In genomic region chr5:146173597-146173996, GRCh38 we compare ENCODE assay signal across 9 cellular contexts. TPM values are rescaled to one million over a fixed set of nuclear protein-coding genes. Genes with fewer than 3 reads are reported as not detected.
DNase-seq lines count a peak whose midpoint lies in the region; ATAC-seq, FAIRE-seq and TF ChIP-seq lines count a peak whose summit lies in the region.
"Had no signal": no experiment of that assay in that cellular context is flagged by ENCODE, and none has a peak within 500 bp of the region (broad histone marks: within the 10 kb centered on the region; RNA-seq: fewer than 3 reads in every experiment).

No MANE protein-coding gene starts in this region.

- 0 out of 2 replicates have a peak overlapping the region, but pooled peaks have one; percentile 39 for H3K4me2 ChIP-seq in GM12878 (ENCODE audit: control insufficient read depth, insufficient read depth)

- H4K20me1 ChIP-seq in GM12878 (ENCODE audit: control insufficient read depth, insufficient read depth) = no peaks in the 10 kb centered on the region

- H3K27ac ChIP-seq in GM12878 (ENCODE audit: control insufficient read depth, insufficient read depth) = peak overlapping the region; percentile 10; the same call in 1 of the 2 replicates
- no peak overlapping the region for H3K27ac ChIP-seq in WERI-Rb-1

- POLR2A ChIA-PET in GM12878 (lab: Charles Lee) = interaction anchor here (1.0 to 2.2 kb wide), 3 partner anchors 9 to 67 kb away, joined by 3 to 11 read pairs (median 9); no protein-coding TSS in a partner anchor

- no peak for TF ChIP-seq RAD21 in GM12878 (IDR thresholded peaks at IDR 0.05; ENCODE audit: insufficient read depth, low read depth, low read length)

- peak; percentile 79 to 82 for TF ChIP-seq EP300 in GM12878 (IDR thresholded peaks at IDR 0.05; ENCODE audit: borderline replicate concordance in 1 of 2, control insufficient read depth in 1 of 2, low read depth in 2 of 2, low read length in 2 of 2)

- H3K4me1 ChIP-seq in GM12878 (ENCODE audit: control insufficient read depth, insufficient read depth, low read length) = no peaks in the 10 kb centered on the region; the same call in none of the 2 replicates

- SMC1A ChIA-PET in GM12878 (lab: Charles Lee; ENCODE audit: uncharacterized antibody, unreplicated experiment) = interaction anchor here (0.7 to 1.3 kb wide), 7 partner anchors 11 to 75 kb away, joined by 3 read pairs; partner anchors contain the start of gene RBM27

- in situ Hi-C loops in GM12878 (cut with MboI) = no loop called here

- no peaks in the 10 kb centered on the region for H3K9me3 ChIP-seq in GM12878 (replicated peaks; ENCODE audit: control insufficient read depth, insufficient read depth, low read length)
- no peaks in the 10 kb centered on the region for H3K9me3 ChIP-seq in WERI-Rb-1 (ENCODE audit: severe bottlenecking)

- no peak overlapping the region for H3K9ac ChIP-seq in GM12878 (ENCODE audit: control insufficient read depth, insufficient read depth, low read length)

- H2AFZ ChIP-seq in GM12878 (ENCODE audit: control insufficient read depth, low read depth, low read length) = no peak overlapping the region

- H3K4me3 ChIP-seq in GM12878 (no peak overlapping the region), WERI-Rb-1 (ENCODE audit: low read depth, low read length) (no peak overlapping the region)

- CTCF ChIA-PET in GM12878 (lab: Yijun Ruan, JAX) = interaction anchor here (0.8 to 1.1 kb wide), 4 partner anchors 32 to 155 kb away, joined by 3 read pairs; no protein-coding TSS in a partner anchor

- BruUV-seq in GM12878 (replicated peaks; lab: Mats Ljungman, UMichigan) = TSS peak; percentile 29

- peak; percentile 69 for DNase-seq in GM12878 (ENCODE audit: low read depth, low spot score)
- DNase-seq in HT-29 (ENCODE audit: low spot score) = no peak
- no peak for DNase-seq in WERI-Rb-1
- no peak for DNase-seq in GOT3 (lab: John Stamatoyannopoulos, UW)

- H3K27me3 ChIP-seq in GM12878 (replicated peaks in 1 of 2; ENCODE audit: control insufficient read depth in 2 of 2, insufficient read depth in 2 of 2, low read length in 1 of 2) = no peaks in the 10 kb centered on the region
- H3K27me3 ChIP-seq in WERI-Rb-1 (ENCODE audit: insufficient read depth, low read depth, severe bottlenecking) = no peaks in the 10 kb centered on the region

- RAD21 ChIA-PET in GM12878 (lab: Charles Lee; ENCODE audit: unreplicated experiment) = interaction anchor here (0.7 to 1.7 kb wide), 2 partner anchors 32 to 114 kb away, joined by 3 to 6 read pairs; no protein-coding TSS in a partner anchor

- peak; percentile 95 for ATAC-seq in GM18868 (IDR thresholded peaks at IDR 0.05; ENCODE audit: unreplicated experiment)
- peak; percentile 95 for ATAC-seq in GM21515 (IDR thresholded peaks at IDR 0.05; ENCODE audit: unreplicated experiment)
- peak; percentile 95 for ATAC-seq in HG03108 (IDR thresholded peaks at IDR 0.05; ENCODE audit: unreplicated experiment)
- peak; percentile 96 for ATAC-seq in GM12878

- H3K36me3 ChIP-seq in GM12878 (ENCODE audit: control insufficient read depth in 2 of 2, insufficient read depth in 2 of 2, low read length in 1 of 2) (peaks cover 0 to 15% of the 10 kb centered on the region in 2 experiments; a peak in 1 of 4 replicates), WERI-Rb-1 (peaks cover 65% of the 10 kb centered on the region)

- FAIRE-seq in GM12878 (lab: Jason Lieb, UNC) = peak; percentile 97
- FAIRE-seq: keratinocyte, TTC549 had no signal

- no peaks in the 10 kb centered on the region; the same call in 1 of the 2 replicates for H3K79me2 ChIP-seq in GM12878 (ENCODE audit: control insufficient read depth, insufficient read depth, low read length)

- TF ChIP-seq CTCF in GM12878 (IDR thresholded peaks at IDR 0.05 in 2 of 3, conservative IDR thresholded peaks at IDR 0.05 in 1 of 3; ENCODE audit: control insufficient read depth in 2 of 3, extremely low read depth in 1 of 3, insufficient read depth in 1 of 3, low read depth in 3 of 3, low read length in 3 of 3) = no peak
- TF ChIP-seq CTCF in WERI-Rb-1 (IDR thresholded peaks at IDR 0.05; ENCODE audit: low read depth, low read length) = no peak

- intact Hi-C loops in GM12878 (cut with micrococcal nuclease; ENCODE audit: unreplicated experiment) = loop anchor here (2.0 kb wide), 1 partner anchor 29 kb away; the partner anchor contains the start of gene RBM27

- no peak for TF ChIP-seq POLR2A in GM12878 (IDR thresholded peaks at IDR 0.05; ENCODE audit: low read depth, low read length)

- WGBS in GM12878 (ENCODE audit: insufficient coverage, insufficient replicate concordance, low lambda C conversion rate, missing lambda C conversion rate) = 1% methylated on average over 3 of the region's 3 CpGs

TF ChIP-seq in GM12878, 131 proteins besides CTCF, POLR2A, EP300 and RAD21 (continues in another document):
- no peak for TF ChIP-seq ASH2L (IDR thresholded peaks at IDR 0.05; ENCODE audit: borderline replicate concordance, low read depth)
- peak; percentile 9; the same call in 1 of the 2 replicates for TF ChIP-seq BCL11A (IDR thresholded peaks at IDR 0.05; ENCODE audit: low read depth, low read length)
- TF ChIP-seq JUND (IDR thresholded peaks at IDR 0.05; ENCODE audit: low read depth, low read length) = no peak
- TF ChIP-seq, protein P1, sequence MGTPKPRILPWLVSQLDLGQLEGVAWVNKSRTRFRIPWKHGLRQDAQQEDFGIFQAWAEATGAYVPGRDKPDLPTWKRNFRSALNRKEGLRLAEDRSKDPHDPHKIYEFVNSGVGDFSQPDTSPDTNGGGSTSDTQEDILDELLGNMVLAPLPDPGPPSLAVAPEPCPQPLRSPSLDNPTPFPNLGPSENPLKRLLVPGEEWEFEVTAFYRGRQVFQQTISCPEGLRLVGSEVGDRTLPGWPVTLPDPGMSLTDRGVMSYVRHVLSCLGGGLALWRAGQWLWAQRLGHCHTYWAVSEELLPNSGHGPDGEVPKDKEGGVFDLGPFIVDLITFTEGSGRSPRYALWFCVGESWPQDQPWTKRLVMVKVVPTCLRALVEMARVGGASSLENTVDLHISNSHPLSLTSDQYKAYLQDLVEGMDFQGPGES (IDR thresholded peaks at IDR 0.05) = no peak
- peak; percentile 94 for TF ChIP-seq RUNX3 (IDR thresholded peaks at IDR 0.05; ENCODE audit: low read length)
- 0 out of 2 replicates have a peak, but pooled peaks have one; percentile 39 for TF ChIP-seq ATF7 (IDR thresholded peaks at IDR 0.05; ENCODE audit: low read depth)
- TF ChIP-seq PKNOX1 (IDR thresholded peaks at IDR 0.05) = peak; percentile 56; the same call in 1 of the 2 replicates
- no peak for TF ChIP-seq YBX1 (IDR thresholded peaks at IDR 0.05)
- peak; percentile 53; the same call in 1 of the 2 replicates for TF ChIP-seq FOXM1 (IDR thresholded peaks at IDR 0.05; ENCODE audit: low read depth, low read length)
- peak; percentile 14 for TF ChIP-seq SP1 (IDR thresholded peaks at IDR 0.05; ENCODE audit: low read depth, low read length)
- TF ChIP-seq SIN3A (IDR thresholded peaks at IDR 0.05; ENCODE audit: low read depth, low read length) = no peak

RNA-seq across cellular contexts. Expression of gene LARS1, which starts 8.9 kb away (rescaled TPM):
- 252 and 270 TPM in 2 replicates for total RNA-seq in GM12878 (2013; cell fraction: nucleolus; rRNA removed)
- total RNA-seq in GM12878 (2014; rRNA removed) = 64.9 and 67.8 TPM in 2 replicates
- 94.6 and 96.3 TPM in 2 replicates for total RNA-seq in GM12878 (2014; rRNA removed; fragmentation: Illumina TruSeq; extraction: Trizol)
- 80.5 and 84.4 TPM in 2 replicates for total RNA-seq in GM12878 (2021)
- 46.5 TPM for polyA plus RNA-seq in GM12878 (2011; ENCODE audit: low read depth)
- 25.5 and 32.8 TPM in 2 replicates for polyA plus RNA-seq in GM12878 (2011; rRNA removed)
- polyA plus RNA-seq in GM12878 (2011; cell fraction: cytosol; rRNA removed) = 11.9 and 18.3 TPM in 2 replicates
- polyA plus RNA-seq in GM12878 (2011; cell fraction: nucleus; rRNA removed) = 24.4 and 40.7 TPM in 2 replicates
- 64.7 and 68.5 TPM in 2 replicates for polyA plus RNA-seq in GM12878 (2012)
- 82.3 and 105 TPM in 2 replicates for polyA plus RNA-seq in GM12878 (2014; fragmentation: Illumina TruSeq; extraction: Trizol)
- polyA plus RNA-seq in GM12878 (2014; fragmentation: Nextera tagmentation; extraction: Ambion mirVana) = 10 to 100 TPM; 70.9 to 74.1 TPM
- 47.4 and 50.1 TPM in 2 replicates for polyA plus RNA-seq in GM12878 (2014; rRNA removed)
- 100 to 1,000 TPM; 109 to 114 TPM for polyA plus RNA-seq in GM12878 (2016; fragmentation: Nextera tagmentation; extraction: Ambion mirVana)
- polyA minus RNA-seq in GM12878 (2011; rRNA and poly(A)+ RNA removed) = 23.9 and 47.3 TPM in 2 replicates
- 18.0 and 23.8 TPM in 2 replicates for polyA minus RNA-seq in GM12878 (2011; cell fraction: cytosol; rRNA and poly(A)+ RNA removed)
- polyA minus RNA-seq in GM12878 (2011; cell fraction: nucleus; rRNA and poly(A)+ RNA removed) = 13.5 and 26.2 TPM in 2 replicates
- total RNA-seq in HT-29 (2014; rRNA removed; shearing (Covaris generic)) = 57.6 and 64.7 TPM in 2 replicates

RNA-seq across cellular contexts. Expression of gene RBM27, which starts 29.8 kb away (rescaled TPM):
- 66.2 and 79.0 TPM in 2 replicates for total RNA-seq in GM12878 (2013; cell fraction: nucleolus; rRNA removed)
- total RNA-seq in GM12878 (2014; rRNA removed) (20.9 and 26.3 TPM in 2 replicates), GM12878 (2014; rRNA removed; fragmentation: Illumina TruSeq; extraction: Trizol) (33.9 and 34.7 TPM in 2 replicates), GM12878 (2021) (18.5 and 20.2 TPM in 2 replicates)
- polyA plus RNA-seq in GM12878 (2011; ENCODE audit: low read depth) = 6.1 TPM
- polyA plus RNA-seq in GM12878 (2011; rRNA removed) (25.1 and 27.1 TPM in 2 replicates), GM12878 (2014; fragmentation: Illumina TruSeq; extraction: Trizol) (23.9 and 28.5 TPM in 2 replicates), GM12878 (2014; fragmentation: Nextera tagmentation; extraction: Ambion mirVana) (1 to 10 TPM; 5.8 to 6.9 TPM), GM12878 (2014; rRNA removed) (12.2 and 13.5 TPM in 2 replicates), GM12878 (2016; fragmentation: Nextera tagmentation; extraction: Ambion mirVana) (1 to 10 TPM; 6.2 to 6.8 TPM)
- 10.0 and 18.3 TPM in 2 replicates for polyA plus RNA-seq in GM12878 (2011; cell fraction: cytosol; rRNA removed)
- 13.8 and 17.2 TPM in 2 replicates for polyA plus RNA-seq in GM12878 (2011; cell fraction: nucleus; rRNA removed)
- 9.4 and 10.5 TPM in 2 replicates for polyA plus RNA-seq in GM12878 (2012)
- polyA minus RNA-seq in GM12878 (2011; rRNA and poly(A)+ RNA removed) = 121 and 258 TPM in 2 replicates
- 47.0 and 59.2 TPM in 2 replicates for polyA minus RNA-seq in GM12878 (2011; cell fraction: cytosol; rRNA and poly(A)+ RNA removed)
- polyA minus RNA-seq in GM12878 (2011; cell fraction: nucleus; rRNA and poly(A)+ RNA removed) = 30.7 and 58.6 TPM in 2 replicates
- 10.1 and 17.5 TPM in 2 replicates for total RNA-seq in HT-29 (2014; rRNA removed; shearing (Covaris generic))
